1 cellular context compared by ENCODE assay signal in the genomic region with DNA sequence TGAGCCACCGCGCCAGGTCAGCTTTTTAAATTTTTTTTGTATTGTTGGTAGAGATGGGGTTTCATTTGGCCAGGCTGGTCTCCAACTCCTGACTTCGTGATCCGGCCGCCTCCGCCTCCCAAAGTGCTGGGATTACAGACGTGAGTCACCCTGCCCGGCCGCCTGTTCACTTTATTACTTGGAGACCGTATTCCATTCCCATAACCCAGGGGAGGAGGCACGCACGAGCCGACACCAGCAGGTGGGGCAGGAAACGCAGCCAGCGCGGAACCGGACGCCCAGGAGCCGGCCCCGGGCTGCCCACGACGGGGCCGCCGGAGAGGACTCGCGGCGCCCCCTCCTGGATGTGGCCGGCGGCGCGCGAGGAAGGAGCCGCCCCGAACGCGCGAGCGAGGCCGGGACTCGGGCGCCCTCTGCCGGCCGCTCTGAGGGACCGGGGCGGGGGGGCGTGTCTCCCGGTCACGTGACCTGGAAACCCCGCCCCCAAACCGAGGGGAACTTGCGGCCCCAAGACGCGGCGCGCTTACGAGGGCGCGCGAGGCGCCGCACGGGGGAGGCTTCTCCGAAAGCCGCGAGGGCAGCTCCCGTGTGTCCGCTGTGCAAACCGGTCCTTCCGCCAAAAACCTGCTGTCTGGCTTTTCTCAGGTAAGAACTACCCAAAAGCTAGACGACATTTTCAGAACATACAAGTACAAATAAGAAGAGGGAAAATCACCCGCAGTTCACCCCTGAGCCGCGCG.
TF ChIP-seq lines count a peak whose summit lies in the region.

No MANE protein-coding gene starts in this region.

TF ChIP-seq in GM12878, 131 proteins besides CTCF, POLR2A, EP300 and RAD21 (continues in another document):
- peak; percentile 60 for TF ChIP-seq NR2F1 (conservative IDR thresholded peaks at IDR 0.05)
- TF ChIP-seq RFX5 (IDR thresholded peaks at IDR 0.05; ENCODE audit: low read depth, low read length): no peak
- no peak for TF ChIP-seq CBX3 (IDR thresholded peaks at IDR 0.05; ENCODE audit: borderline replicate concordance, low read depth)
- TF ChIP-seq RAD51 (IDR thresholded peaks at IDR 0.05): peak; percentile 98
- no peak for TF ChIP-seq NR2C2 (IDR thresholded peaks at IDR 0.05; ENCODE audit: borderline replicate concordance, control insufficient read depth, insufficient read length, low read depth)
- no peak for TF ChIP-seq EED (IDR thresholded peaks at IDR 0.05; ENCODE audit: low read depth)
- no peak for TF ChIP-seq CHD1 (IDR thresholded peaks at IDR 0.05; ENCODE audit: low read depth, low read length)
- TF ChIP-seq, protein P1, sequence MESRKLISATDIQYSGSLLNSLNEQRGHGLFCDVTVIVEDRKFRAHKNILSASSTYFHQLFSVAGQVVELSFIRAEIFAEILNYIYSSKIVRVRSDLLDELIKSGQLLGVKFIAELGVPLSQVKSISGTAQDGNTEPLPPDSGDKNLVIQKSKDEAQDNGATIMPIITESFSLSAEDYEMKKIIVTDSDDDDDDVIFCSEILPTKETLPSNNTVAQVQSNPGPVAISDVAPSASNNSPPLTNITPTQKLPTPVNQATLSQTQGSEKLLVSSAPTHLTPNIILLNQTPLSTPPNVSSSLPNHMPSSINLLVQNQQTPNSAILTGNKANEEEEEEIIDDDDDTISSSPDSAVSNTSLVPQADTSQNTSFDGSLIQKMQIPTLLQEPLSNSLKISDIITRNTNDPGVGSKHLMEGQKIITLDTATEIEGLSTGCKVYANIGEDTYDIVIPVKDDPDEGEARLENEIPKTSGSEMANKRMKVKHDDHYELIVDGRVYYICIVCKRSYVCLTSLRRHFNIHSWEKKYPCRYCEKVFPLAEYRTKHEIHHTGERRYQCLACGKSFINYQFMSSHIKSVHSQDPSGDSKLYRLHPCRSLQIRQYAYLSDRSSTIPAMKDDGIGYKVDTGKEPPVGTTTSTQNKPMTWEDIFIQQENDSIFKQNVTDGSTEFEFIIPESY (IDR thresholded peaks at IDR 0.05): no peak
- TF ChIP-seq SMC3 (IDR thresholded peaks at IDR 0.05; ENCODE audit: borderline replicate concordance, low read length): peak; percentile 63; the same call in 1 of the 2 replicates
- no peak for TF ChIP-seq SKIL (IDR thresholded peaks at IDR 0.05; ENCODE audit: low read depth, poor library complexity, severe bottlenecking)
- TF ChIP-seq BCL11A (IDR thresholded peaks at IDR 0.05; ENCODE audit: low read depth, low read length): no peak
- TF ChIP-seq, protein P2, sequence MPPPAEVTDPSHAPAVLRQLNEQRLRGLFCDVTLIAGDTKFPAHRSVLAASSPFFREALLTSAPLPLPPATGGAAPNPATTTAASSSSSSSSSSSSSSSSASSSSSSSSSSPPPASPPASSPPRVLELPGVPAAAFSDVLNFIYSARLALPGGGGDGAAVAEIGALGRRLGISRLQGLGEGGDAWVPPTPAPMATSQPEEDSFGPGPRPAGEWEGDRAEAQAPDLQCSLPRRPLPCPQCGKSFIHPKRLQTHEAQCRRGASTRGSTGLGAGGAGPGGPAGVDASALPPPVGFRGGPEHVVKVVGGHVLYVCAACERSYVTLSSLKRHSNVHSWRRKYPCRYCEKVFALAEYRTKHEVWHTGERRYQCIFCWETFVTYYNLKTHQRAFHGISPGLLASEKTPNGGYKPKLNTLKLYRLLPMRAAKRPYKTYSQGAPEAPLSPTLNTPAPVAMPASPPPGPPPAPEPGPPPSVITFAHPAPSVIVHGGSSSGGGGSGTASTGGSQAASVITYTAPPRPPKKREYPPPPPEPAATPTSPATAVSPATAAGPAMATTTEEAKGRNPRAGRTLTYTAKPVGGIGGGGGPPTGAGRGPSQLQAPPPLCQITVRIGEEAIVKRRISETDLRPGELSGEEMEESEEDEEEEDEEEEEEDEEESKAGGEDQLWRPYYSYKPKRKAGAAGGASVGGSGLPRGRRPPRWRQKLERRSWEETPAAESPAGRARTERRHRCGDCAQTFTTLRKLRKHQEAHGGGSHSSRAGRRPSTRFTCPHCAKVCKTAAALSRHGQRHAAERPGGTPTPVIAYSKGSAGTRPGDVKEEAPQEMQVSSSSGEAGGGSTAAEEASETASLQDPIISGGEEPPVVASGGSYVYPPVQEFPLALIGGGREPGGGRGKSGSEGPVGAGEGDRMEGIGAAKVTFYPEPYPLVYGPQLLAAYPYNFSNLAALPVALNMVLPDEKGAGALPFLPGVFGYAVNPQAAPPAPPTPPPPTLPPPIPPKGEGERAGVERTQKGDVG (CRISPR knock-in tag; IDR thresholded peaks at IDR 0.05): peak; percentile 95
- TF ChIP-seq TAF1 (IDR thresholded peaks at IDR 0.05; ENCODE audit: borderline replicate concordance, low read depth, low read length): peak; percentile 24; the same call in 1 of the 2 replicates
- peak; percentile 85 for TF ChIP-seq IKZF1 (conservative IDR thresholded peaks at IDR 0.05)
- TF ChIP-seq KLF5 (IDR thresholded peaks at IDR 0.05; ENCODE audit: partially characterized antibody): peak; percentile 72
- TF ChIP-seq NBN (IDR thresholded peaks at IDR 0.05): no peak
- peak; percentile 38 for TF ChIP-seq MEF2B (IDR thresholded peaks at IDR 0.05; ENCODE audit: partially characterized antibody, poor library complexity, severe bottlenecking)
- TF ChIP-seq SRF (IDR thresholded peaks at IDR 0.05; ENCODE audit: low read depth in 2 of 2, low read length in 2 of 2): 0 out of 4 replicates have a peak, but pooled peaks of 1 of the 2 experiments have one; percentile 20
- peak; percentile 75 for TF ChIP-seq YY1 (IDR thresholded peaks at IDR 0.05; ENCODE audit: low read depth, low read length)
- TF ChIP-seq, protein P3, sequence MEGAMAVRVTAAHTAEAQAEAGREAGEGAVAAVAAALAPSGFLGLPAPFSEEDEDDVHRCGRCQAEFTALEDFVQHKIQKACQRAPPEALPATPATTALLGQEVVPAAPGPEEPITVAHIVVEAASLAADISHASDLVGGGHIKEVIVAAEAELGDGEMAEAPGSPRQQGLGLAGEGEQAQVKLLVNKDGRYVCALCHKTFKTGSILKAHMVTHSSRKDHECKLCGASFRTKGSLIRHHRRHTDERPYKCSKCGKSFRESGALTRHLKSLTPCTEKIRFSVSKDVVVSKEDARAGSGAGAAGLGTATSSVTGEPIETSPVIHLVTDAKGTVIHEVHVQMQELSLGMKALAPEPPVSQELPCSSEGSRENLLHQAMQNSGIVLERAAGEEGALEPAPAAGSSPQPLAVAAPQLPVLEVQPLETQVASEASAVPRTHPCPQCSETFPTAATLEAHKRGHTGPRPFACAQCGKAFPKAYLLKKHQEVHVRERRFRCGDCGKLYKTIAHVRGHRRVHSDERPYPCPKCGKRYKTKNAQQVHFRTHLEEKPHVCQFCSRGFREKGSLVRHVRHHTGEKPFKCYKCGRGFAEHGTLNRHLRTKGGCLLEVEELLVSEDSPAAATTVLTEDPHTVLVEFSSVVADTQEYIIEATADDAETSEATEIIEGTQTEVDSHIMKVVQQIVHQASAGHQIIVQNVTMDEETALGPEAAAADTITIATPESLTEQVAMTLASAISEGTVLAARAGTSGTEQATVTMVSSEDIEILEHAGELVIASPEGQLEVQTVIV (IDR thresholded peaks at IDR 0.05; ENCODE audit: borderline replicate concordance, partially characterized antibody): no peak
- TF ChIP-seq GATAD2B (conservative IDR thresholded peaks at IDR 0.05; ENCODE audit: low read depth): peak; percentile 93
- TF ChIP-seq PAX5 (IDR thresholded peaks at IDR 0.05; ENCODE audit: borderline replicate concordance, low read depth, low read length): peak; percentile 30; the same call in 1 of the 2 replicates
- no peak for TF ChIP-seq CBFB (IDR thresholded peaks at IDR 0.05; ENCODE audit: low read depth)
- TF ChIP-seq, protein P4, sequence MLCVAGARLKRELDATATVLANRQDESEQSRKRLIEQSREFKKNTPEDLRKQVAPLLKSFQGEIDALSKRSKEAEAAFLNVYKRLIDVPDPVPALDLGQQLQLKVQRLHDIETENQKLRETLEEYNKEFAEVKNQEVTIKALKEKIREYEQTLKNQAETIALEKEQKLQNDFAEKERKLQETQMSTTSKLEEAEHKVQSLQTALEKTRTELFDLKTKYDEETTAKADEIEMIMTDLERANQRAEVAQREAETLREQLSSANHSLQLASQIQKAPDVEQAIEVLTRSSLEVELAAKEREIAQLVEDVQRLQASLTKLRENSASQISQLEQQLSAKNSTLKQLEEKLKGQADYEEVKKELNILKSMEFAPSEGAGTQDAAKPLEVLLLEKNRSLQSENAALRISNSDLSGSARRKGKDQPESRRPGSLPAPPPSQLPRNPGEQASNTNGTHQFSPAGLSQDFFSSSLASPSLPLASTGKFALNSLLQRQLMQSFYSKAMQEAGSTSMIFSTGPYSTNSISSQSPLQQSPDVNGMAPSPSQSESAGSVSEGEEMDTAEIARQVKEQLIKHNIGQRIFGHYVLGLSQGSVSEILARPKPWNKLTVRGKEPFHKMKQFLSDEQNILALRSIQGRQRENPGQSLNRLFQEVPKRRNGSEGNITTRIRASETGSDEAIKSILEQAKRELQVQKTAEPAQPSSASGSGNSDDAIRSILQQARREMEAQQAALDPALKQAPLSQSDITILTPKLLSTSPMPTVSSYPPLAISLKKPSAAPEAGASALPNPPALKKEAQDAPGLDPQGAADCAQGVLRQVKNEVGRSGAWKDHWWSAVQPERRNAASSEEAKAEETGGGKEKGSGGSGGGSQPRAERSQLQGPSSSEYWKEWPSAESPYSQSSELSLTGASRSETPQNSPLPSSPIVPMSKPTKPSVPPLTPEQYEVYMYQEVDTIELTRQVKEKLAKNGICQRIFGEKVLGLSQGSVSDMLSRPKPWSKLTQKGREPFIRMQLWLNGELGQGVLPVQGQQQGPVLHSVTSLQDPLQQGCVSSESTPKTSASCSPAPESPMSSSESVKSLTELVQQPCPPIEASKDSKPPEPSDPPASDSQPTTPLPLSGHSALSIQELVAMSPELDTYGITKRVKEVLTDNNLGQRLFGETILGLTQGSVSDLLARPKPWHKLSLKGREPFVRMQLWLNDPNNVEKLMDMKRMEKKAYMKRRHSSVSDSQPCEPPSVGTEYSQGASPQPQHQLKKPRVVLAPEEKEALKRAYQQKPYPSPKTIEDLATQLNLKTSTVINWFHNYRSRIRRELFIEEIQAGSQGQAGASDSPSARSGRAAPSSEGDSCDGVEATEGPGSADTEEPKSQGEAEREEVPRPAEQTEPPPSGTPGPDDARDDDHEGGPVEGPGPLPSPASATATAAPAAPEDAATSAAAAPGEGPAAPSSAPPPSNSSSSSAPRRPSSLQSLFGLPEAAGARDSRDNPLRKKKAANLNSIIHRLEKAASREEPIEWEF (IDR thresholded peaks at IDR 0.05; ENCODE audit: insufficient replicate concordance, low read depth, low read length): no peak
- TF ChIP-seq DPF2 (IDR thresholded peaks at IDR 0.05): peak; percentile 82
- TF ChIP-seq STAT3 (IDR thresholded peaks at IDR 0.05; ENCODE audit: low read depth, low read length): no peak
- peak; percentile 89; the same call in 1 of the 2 replicates for TF ChIP-seq LARP7 (IDR thresholded peaks at IDR 0.05)
- 0 out of 3 replicates have a peak, but pooled peaks of 1 of the 2 experiments have one; percentile 20 for TF ChIP-seq EGR1 (IDR thresholded peaks at IDR 0.05; ENCODE audit: borderline replicate concordance in 1 of 2, low read depth in 2 of 2, low read length in 2 of 2)
- no peak for TF ChIP-seq SUZ12 (IDR thresholded peaks at IDR 0.05; ENCODE audit: unreplicated experiment)
- peak; percentile 92 for TF ChIP-seq ZNF207 (IDR thresholded peaks at IDR 0.05; ENCODE audit: borderline replicate concordance)
- no peak for TF ChIP-seq BRCA1 (IDR thresholded peaks at IDR 0.05; ENCODE audit: low read depth, low read length)
- peak; percentile 68 for TF ChIP-seq RELA (IDR thresholded peaks at IDR 0.05; ENCODE audit: borderline replicate concordance, partially characterized antibody)
- TF ChIP-seq SP1 (IDR thresholded peaks at IDR 0.05; ENCODE audit: low read depth, low read length): peak; percentile 78
- TF ChIP-seq, protein P5, sequence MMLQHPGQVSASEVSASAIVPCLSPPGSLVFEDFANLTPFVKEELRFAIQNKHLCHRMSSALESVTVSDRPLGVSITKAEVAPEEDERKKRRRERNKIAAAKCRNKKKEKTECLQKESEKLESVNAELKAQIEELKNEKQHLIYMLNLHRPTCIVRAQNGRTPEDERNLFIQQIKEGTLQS (IDR thresholded peaks at IDR 0.05; ENCODE audit: borderline replicate concordance, extremely low read depth, low read depth, low read length): peak; percentile 87; the same call in 1 of the 2 replicates
- peak; percentile 71 for TF ChIP-seq ZBTB11 (CRISPR knock-in tag; IDR thresholded peaks at IDR 0.05)
- TF ChIP-seq CREM (IDR thresholded peaks at IDR 0.05; ENCODE audit: low read depth): peak; percentile 20; the same call in 1 of the 2 replicates
